9 cellular contexts compared by ENCODE assay signal in the genomic region with DNA sequence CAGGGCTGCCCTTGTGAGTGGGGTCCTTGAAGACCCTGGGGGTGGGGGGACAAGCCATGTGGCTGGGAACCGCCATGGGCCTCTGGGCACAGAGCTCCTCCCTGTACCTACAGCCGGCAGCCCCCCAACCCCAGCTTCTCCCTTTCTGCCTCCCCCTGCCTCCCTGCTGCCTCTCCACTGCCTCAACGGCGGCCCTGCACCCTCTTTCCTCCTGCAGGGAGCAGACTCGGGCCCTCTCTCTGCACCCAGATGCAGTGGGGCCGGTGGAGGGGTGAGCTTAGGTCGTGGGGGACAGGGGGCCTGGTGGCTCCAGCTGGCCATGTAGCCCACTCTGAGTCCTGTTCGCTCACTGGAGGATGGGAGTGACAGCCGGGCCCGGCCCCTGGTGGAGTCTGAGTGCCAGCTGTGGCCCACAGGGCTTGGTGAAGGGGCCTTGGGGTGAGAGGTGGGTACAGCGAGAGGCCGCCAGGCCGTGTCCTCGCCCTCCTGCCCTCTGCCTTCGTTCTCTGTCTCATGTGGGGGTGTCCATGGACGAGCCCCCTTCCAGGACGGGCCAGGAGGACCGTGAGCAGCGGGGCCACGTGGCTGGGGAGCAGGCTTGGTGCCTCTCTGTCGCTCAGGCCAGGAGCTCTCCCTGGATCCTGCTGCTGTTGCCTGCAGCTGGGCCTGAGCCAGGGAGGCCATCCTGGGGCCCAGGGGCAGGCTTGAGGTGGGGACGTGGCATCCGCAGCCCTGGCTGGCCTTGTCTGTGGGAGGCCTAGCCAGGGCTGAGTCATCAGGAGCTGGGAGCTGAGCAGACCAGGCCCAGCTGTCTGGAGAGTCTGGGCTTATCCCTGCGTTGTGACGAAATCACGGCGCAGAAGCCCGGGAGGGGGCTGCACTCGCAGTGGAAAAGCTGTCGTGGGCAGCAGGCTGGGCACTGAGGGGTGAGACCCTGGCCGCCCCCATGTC.
DNase-seq lines count a peak whose midpoint lies in the region; ATAC-seq and TF ChIP-seq lines count a peak whose summit lies in the region.
"Had no signal": no experiment of that assay in that cellular context is flagged by ENCODE, and none has a peak within 500 bp of the region (broad histone marks: within the 10 kb centered on the region; RNA-seq: fewer than 3 reads in every experiment).

No MANE protein-coding gene starts in this region.

- H3K36me3 Mint-ChIP-seq in MCF 10A (ENCODE audit: insufficient read depth, unreplicated experiment), result peaks cover 4% of the 10 kb centered on the region
- no peaks in the 10 kb centered on the region for H3K36me3 Mint-ChIP-seq in naive thymus-derived CD4-positive, alpha-beta T cell

- H3K27me3 Mint-ChIP-seq in MCF 10A (ENCODE audit: insufficient read depth, unreplicated experiment), result no peaks in the 10 kb centered on the region
- H3K27me3 Mint-ChIP-seq in naive thymus-derived CD4-positive, alpha-beta T cell, result peaks cover 0 to 22% (median 11%) of the 10 kb centered on the region in 5 donors

- BruUV-seq in MCF 10A (replicated peaks; lab: Mats Ljungman, UMichigan), result no TSS peak

- TF ChIP-seq POLR2A in vagina (IDR thresholded peaks at IDR 0.05), result no peak

- H3K4me1 ChIP-seq in vagina, result peaks cover 22% of the 10 kb centered on the region
- H3K4me1 ChIP-seq in naive thymus-derived CD4-positive, alpha-beta T cell (ENCODE audit: control insufficient read depth in 2 of 2, insufficient read depth in 2 of 2, low read length in 2 of 2), result no peaks in the 10 kb centered on the region

- TF ChIP-seq CTCF in MCF 10A (IDR thresholded peaks at IDR 0.05; ENCODE audit: unreplicated experiment), result no peak
- no peak for TF ChIP-seq CTCF in vagina (IDR thresholded peaks at IDR 0.05)

- no peak for ATAC-seq in naive thymus-derived CD4-positive, alpha-beta T cell

- peak overlapping the region; percentile 35 for H3K27ac Mint-ChIP-seq in MCF 10A (ENCODE audit: low read depth, unreplicated experiment)
- no peak overlapping the region for H3K27ac Mint-ChIP-seq in naive thymus-derived CD4-positive, alpha-beta T cell

- peak overlapping the region; percentile 43 for H3K27ac ChIP-seq in vagina
- H3K27ac ChIP-seq in naive thymus-derived CD4-positive, alpha-beta T cell (ENCODE audit: low read depth, low read length), result no peak overlapping the region

- no peaks in the 10 kb centered on the region for H3K36me3 ChIP-seq in vagina
- no peaks in the 10 kb centered on the region for H3K36me3 ChIP-seq in naive thymus-derived CD4-positive, alpha-beta T cell (ENCODE audit: control insufficient read depth in 2 of 3, insufficient read depth in 3 of 3, low read length in 3 of 3)

- H3K4me3 ChIP-seq in vagina, result no peak overlapping the region
- H3K4me3 ChIP-seq in naive thymus-derived CD4-positive, alpha-beta T cell (ENCODE audit: low read length), result no peak overlapping the region
- H3K4me3 ChIP-seq: BLaER1 treated with 17β-estradiol and CSF1 and Interleukin-3, amounts not matched to agents 10 nM and 100 nM had no signal

- peak; percentile 10 for DNase-seq in activated T-cell treated with anti-CD3 and anti-CD28 coated beads, Interleukin-2, amount 50 U/mL, for 1 hour
- no peak for DNase-seq in activated T-cell treated with anti-CD3 and anti-CD28 coated beads for 4 hours
- DNase-seq in MCF 10A (ENCODE audit: unreplicated experiment), result peak; percentile 94
- DNase-seq in left kidney (ENCODE audit: low read depth, low spot score), result peak; percentile 39
- no peak for DNase-seq in vagina (ENCODE audit: extremely low spot score in 2 of 2)
- no peak for DNase-seq in naive thymus-derived CD4-positive, alpha-beta T cell
- DNase-seq in activated CD4-positive, alpha-beta T cell treated with anti-CD3 and anti-CD28 coated beads for 1 hour, result no peak
- no peak for DNase-seq in NCI-H2029 treated with DMSO at 0.1 percent for 48 hours (lab: John Stamatoyannopoulos, UW)

- H3K9me3 Mint-ChIP-seq in MCF 10A (ENCODE audit: unreplicated experiment), result no peaks in the 10 kb centered on the region
- H3K9me3 Mint-ChIP-seq in naive thymus-derived CD4-positive, alpha-beta T cell, result peaks cover 0 to 3% (median 0%) of the 10 kb centered on the region in 11 donors

- no peaks in the 10 kb centered on the region for H3K9me3 ChIP-seq in vagina
- no peaks in the 10 kb centered on the region for H3K9me3 ChIP-seq in naive thymus-derived CD4-positive, alpha-beta T cell (ENCODE audit: control insufficient read depth in 2 of 3, low read length in 3 of 3)

- CTCF ChIA-PET in MCF 10A (lab: Yijun Ruan, JAX), result interaction anchor here (1.0 kb wide), 1 partner anchor 10 kb away, joined by 3 read pairs; no protein-coding TSS in a partner anchor
- CTCF ChIA-PET in naive thymus-derived CD4-positive, alpha-beta T cell (lab: Charles Lee), result no interaction called here

- POLR2A ChIA-PET in MCF 10A (lab: Yijun Ruan, JAX), result interaction anchor here (0.6 to 0.7 kb wide), 2 partner anchors 56 to 80 kb away, joined by 3 to 4 read pairs; no protein-coding TSS in a partner anchor
- POLR2A ChIA-PET in naive thymus-derived CD4-positive, alpha-beta T cell (lab: Charles Lee), result no interaction called here

- no peaks in the 10 kb centered on the region for H3K27me3 ChIP-seq in vagina
- H3K27me3 ChIP-seq in naive thymus-derived CD4-positive, alpha-beta T cell (ENCODE audit: control insufficient read depth in 2 of 2, insufficient read depth in 2 of 2, low read length in 2 of 2), result no peaks in the 10 kb centered on the region

- H3K4me1 Mint-ChIP-seq in MCF 10A (ENCODE audit: insufficient read depth, unreplicated experiment), result peaks cover 5% of the 10 kb centered on the region
- no peaks in the 10 kb centered on the region for H3K4me1 Mint-ChIP-seq in naive thymus-derived CD4-positive, alpha-beta T cell

- H3K4me3 Mint-ChIP-seq in MCF 10A (ENCODE audit: unreplicated experiment), result no peak overlapping the region
- H3K4me3 Mint-ChIP-seq in naive thymus-derived CD4-positive, alpha-beta T cell, result no peak overlapping the region

- intact Hi-C loops in MCF 10A (cut with micrococcal nuclease) (no loop called here), vagina (cut with DNase I) (no loop called here)
- intact Hi-C loops in naive thymus-derived CD4-positive, alpha-beta T cell (cut with micrococcal nuclease), result no loop called here

Comparison
In these comparisons a context has a peak if more than half of its experiments do, and no peak if none do; other contexts are left out.
1. DNase-seq: peak in activated T-cell treated with anti-CD3 and anti-CD28 coated beads, Interleukin-2, amount 50 U/mL, for 1 hour (single experiment), MCF 10A (single experiment) and left kidney (single experiment); none in activated T-cell treated with anti-CD3 and anti-CD28 coated beads for 4 hours (single experiment), vagina (0 of 2), naive thymus-derived CD4-positive, alpha-beta T cell (0 of 9), activated CD4-positive, alpha-beta T cell treated with anti-CD3 and anti-CD28 coated beads for 1 hour (single experiment) and NCI-H2029 treated with DMSO at 0.1 percent for 48 hours (single experiment).